In the genomic region with DNA sequence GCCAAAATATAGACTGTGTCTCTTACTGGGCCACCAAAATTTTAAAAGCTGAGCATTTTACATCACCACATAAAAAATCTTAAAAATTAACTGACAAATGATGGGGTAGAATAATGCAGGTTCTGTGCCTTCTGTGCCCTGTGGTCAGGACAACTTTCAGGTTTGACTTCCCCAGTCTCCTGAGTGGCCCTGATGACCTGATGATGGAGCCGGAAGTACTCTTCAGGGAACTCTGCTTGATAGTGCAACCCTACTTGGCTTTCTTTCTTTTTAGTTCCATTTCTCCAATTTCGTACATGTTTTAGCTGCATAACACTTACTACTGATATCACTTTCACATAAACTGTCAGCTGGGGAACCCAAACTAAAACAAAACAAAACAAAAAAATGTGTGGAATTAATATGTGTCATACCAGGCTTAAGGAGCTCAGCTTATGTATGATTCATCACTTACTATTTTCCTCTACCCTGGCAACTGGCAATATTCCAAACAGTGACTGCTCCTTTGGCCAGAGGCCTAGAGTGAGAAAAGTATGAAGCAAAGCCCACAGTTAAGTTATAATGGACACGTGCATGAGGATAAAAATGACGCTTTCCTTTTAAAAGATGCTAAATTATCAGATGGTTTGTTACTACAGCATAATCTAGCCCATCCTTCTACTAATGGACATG, we compare ENCODE assay signal across 9 cellular contexts.
DNase-seq lines count a peak whose midpoint lies in the region; ATAC-seq and TF ChIP-seq lines count a peak whose summit lies in the region.
"Had no signal": no experiment of that assay in that cellular context is flagged by ENCODE, and none has a peak within 500 bp of the region (broad histone marks: within the 10 kb centered on the region; RNA-seq: fewer than 3 reads in every experiment).

No MANE protein-coding gene starts in this region.

- H3K4me1 Mint-ChIP-seq in natural killer cell treated with Interleukin-12 subunit alpha and Interleukin-12 subunit beta and Interleukin-15 and Interleukin-18, amount 100 ng/mL, for 72 hours (ENCODE audit: low read depth in 2 of 2) = no peaks in the 10 kb centered on the region

- peak; percentile 93 for ATAC-seq in RWPE2 (ENCODE audit: low read depth)
- ATAC-seq in HG03457 (IDR thresholded peaks at IDR 0.05; ENCODE audit: unreplicated experiment) = no peak
- no peak for ATAC-seq in GM18517 (IDR thresholded peaks at IDR 0.05; ENCODE audit: unreplicated experiment)
- ATAC-seq in natural killer cell treated with Interleukin-12 subunit alpha and Interleukin-12 subunit beta and Interleukin-15 and Interleukin-18, amount 100 ng/mL, for 72 hours = no peak

- H3K36me3 ChIP-seq in RWPE2 (ENCODE audit: low read depth) (no peaks in the 10 kb centered on the region), skeletal muscle satellite cell (ENCODE audit: insufficient read depth, low read length) (no peaks in the 10 kb centered on the region)

- H3K27me3 ChIP-seq in RWPE2 (ENCODE audit: insufficient read depth, poor library complexity, severe bottlenecking) = no peaks in the 10 kb centered on the region
- H3K27me3 ChIP-seq in skeletal muscle satellite cell (ENCODE audit: control insufficient read depth, insufficient read depth, low read length) = no peaks in the 10 kb centered on the region

- H3K4me2 ChIP-seq in skeletal muscle satellite cell (ENCODE audit: low read length) = peak overlapping the region; percentile 78

- no peak overlapping the region for H3K4me3 ChIP-seq in HFF-Myc (replicated peaks; ENCODE audit: low read depth, low read length)
- H3K4me3 ChIP-seq in RWPE2 (ENCODE audit: severe bottlenecking) = no peak overlapping the region
- H3K4me3 ChIP-seq in skeletal muscle satellite cell (ENCODE audit: low read length) = peak overlapping the region; percentile 53

- H3K27ac Mint-ChIP-seq in natural killer cell treated with Interleukin-12 subunit alpha and Interleukin-12 subunit beta and Interleukin-15 and Interleukin-18, amount 100 ng/mL, for 72 hours = no peak overlapping the region

- peak overlapping the region; percentile 66 for H3K27ac ChIP-seq in RWPE2 (ENCODE audit: poor library complexity, severe bottlenecking)

- no peak for TF ChIP-seq CTCF in HFF-Myc (IDR thresholded peaks at IDR 0.05; ENCODE audit: low read depth, low read length, missing control alignments)
- no peak for TF ChIP-seq CTCF in RWPE2 (IDR thresholded peaks at IDR 0.05; ENCODE audit: poor library complexity, severe bottlenecking)

- H3K9me3 ChIP-seq in RWPE2 (ENCODE audit: severe bottlenecking) = no peaks in the 10 kb centered on the region
- H3K9me3 ChIP-seq in skeletal muscle satellite cell (replicated peaks; ENCODE audit: low read length) = no peaks in the 10 kb centered on the region

- DNase-seq in HFF-Myc (ENCODE audit: extremely low read depth, low read depth) = peak; percentile 48
- DNase-seq in RWPE2 (ENCODE audit: low spot score) = no peak
- peak; percentile 95 for DNase-seq in fibroblast of the conjunctiva (ENCODE audit: low read depth)
- DNase-seq in middle frontal gyrus (ENCODE audit: extremely low spot score, low spot score) = no peak
- no peak for DNase-seq in natural killer cell treated with Interleukin-12 subunit alpha and Interleukin-12 subunit beta and Interleukin-15 and Interleukin-18, amount 100 ng/mL, for 72 hours (ENCODE audit: low spot score)
- DNase-seq: stimulated activated CD4-positive, alpha-beta T cell treated with anti-CD3 and anti-CD28 coated beads, Interleukin-2, amount 100 ng/mL, for 24 hours had no signal

- H3K4me3 Mint-ChIP-seq in natural killer cell treated with Interleukin-12 subunit alpha and Interleukin-12 subunit beta and Interleukin-15 and Interleukin-18, amount 100 ng/mL, for 72 hours = no peak overlapping the region

- peaks cover 22% of the 10 kb centered on the region for H3K9me3 Mint-ChIP-seq in natural killer cell treated with Interleukin-12 subunit alpha and Interleukin-12 subunit beta and Interleukin-15 and Interleukin-18, amount 100 ng/mL, for 72 hours

- peaks cover 9% of the 10 kb centered on the region for H3K36me3 Mint-ChIP-seq in natural killer cell treated with Interleukin-12 subunit alpha and Interleukin-12 subunit beta and Interleukin-15 and Interleukin-18, amount 100 ng/mL, for 72 hours

- H3K9ac ChIP-seq in skeletal muscle satellite cell (ENCODE audit: low read depth, low read length) = peak overlapping the region; percentile 66

- peaks cover 20% of the 10 kb centered on the region for H3K4me1 ChIP-seq in RWPE2 (ENCODE audit: insufficient read depth, poor library complexity, severe bottlenecking)
- H3K4me1 ChIP-seq in skeletal muscle satellite cell (ENCODE audit: control insufficient read depth, insufficient read depth, low read length) = peaks cover 23% of the 10 kb centered on the region

- H3K27me3 Mint-ChIP-seq in natural killer cell treated with Interleukin-12 subunit alpha and Interleukin-12 subunit beta and Interleukin-15 and Interleukin-18, amount 100 ng/mL, for 72 hours = no peaks in the 10 kb centered on the region

Comparison
In these comparisons a context has a peak if more than half of its experiments do, and no peak if none do; other contexts are left out.
1. DNase-seq: peak in HFF-Myc (single experiment) and fibroblast of the conjunctiva (single experiment); none in RWPE2 (single experiment), middle frontal gyrus (single experiment) and natural killer cell treated with Interleukin-12 subunit alpha and Interleukin-12 subunit beta and Interleukin-15 and Interleukin-18, amount 100 ng/mL, for 72 hours (single experiment).